ENCODE assay signal across 31 cellular contexts in the genomic region with DNA sequence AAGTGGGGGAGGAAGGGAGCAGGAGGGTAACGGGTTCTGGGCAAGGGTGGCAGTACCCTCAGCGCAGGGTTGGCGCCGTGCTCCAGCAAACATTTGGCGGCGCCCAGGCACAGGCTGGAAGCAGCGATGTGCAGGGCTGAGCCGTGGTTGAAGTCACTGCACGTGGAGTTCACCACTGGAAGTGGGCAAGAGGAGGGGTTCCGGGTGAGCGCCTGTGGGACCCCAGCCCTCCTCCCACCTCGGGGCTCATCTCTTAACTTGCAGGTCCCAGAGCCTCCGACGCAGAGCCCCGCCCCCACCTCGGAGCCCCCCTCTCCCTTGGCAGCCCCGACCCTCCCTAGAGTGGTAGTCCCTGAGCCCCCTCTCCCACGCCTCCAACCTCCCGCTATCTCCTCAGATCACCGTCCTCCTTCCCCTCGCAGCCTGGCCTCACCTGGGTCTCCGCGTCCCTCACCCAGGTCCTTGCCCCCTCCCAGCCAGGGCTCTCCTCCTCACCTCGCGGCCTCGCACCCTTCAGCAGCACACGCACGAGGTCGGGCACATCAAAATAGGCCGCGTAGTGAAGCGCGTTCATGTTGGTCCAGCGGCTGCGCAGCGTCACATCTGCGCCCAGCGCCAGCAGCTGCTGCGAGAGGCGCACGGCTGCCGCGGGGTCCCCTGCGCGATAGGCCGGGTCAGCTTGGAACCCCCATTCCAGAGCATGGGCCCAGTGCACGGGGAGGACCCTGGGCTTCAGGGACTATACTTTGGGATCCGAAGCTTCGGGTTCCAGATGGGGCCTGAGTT.
"Had no signal": no experiment of that assay in that cellular context is flagged by ENCODE, and none has a peak within 500 bp of the region (broad histone marks: within the 10 kb centered on the region; RNA-seq: fewer than 3 reads in every experiment).

No MANE protein-coding gene starts in this region.

- ATAC-seq: activated CD8-positive, alpha-beta memory T cell treated with anti-CD3 and anti-CD28 coated beads, Interleukin-2, amount 10 ng/mL, durations not matched to agents 7 days and 5 days; activated CD8-positive, alpha-beta T cell treated with anti-CD3 and anti-CD28 coated beads, Interleukin-2, amount 10 ng/mL, durations not matched to agents 7 days and 5 days; activated naive CD8-positive, alpha-beta T cell treated with anti-CD3 and anti-CD28 coated beads, Interleukin-2, amount 50 U/mL, for 24 hours; body of pancreas; effector memory CD8-positive, alpha-beta T cell; foreskin keratinocyte; gastrocnemius medialis; heart left ventricle; WTC11 had no signal

- H3K4me1 ChIP-seq: adrenal gland, body of pancreas, foreskin keratinocyte, gastrocnemius medialis, heart left ventricle had no signal

- DNase-seq: activated CD4-positive, alpha-beta T cell treated with anti-CD3 and anti-CD28 coated beads for 1 hour; activated CD4-positive, alpha-beta T cell treated with anti-CD3 and anti-CD28 coated beads for 4 hours; activated CD4-positive, alpha-beta T cell treated with anti-CD3 and anti-CD28 coated beads, Interleukin-2, amount 10 ng/mL, durations not matched to agents 7 days and 5 days; activated CD4-positive, alpha-beta T cell treated with anti-CD3 and anti-CD28 coated beads, Interleukin-2, amount 50 U/mL, for 4 hours; activated CD8-positive, alpha-beta memory T cell treated with anti-CD3 and anti-CD28 coated beads, Interleukin-2, amount 10 ng/mL, durations not matched to agents 7 days and 5 days; activated CD8-positive, alpha-beta memory T cell treated with anti-CD3 and anti-CD28 coated beads, Interleukin-2, amount 50 U/mL, for 4 hours; activated CD8-positive, alpha-beta T cell treated with anti-CD3 and anti-CD28 coated beads, Interleukin-2, amount 10 ng/mL, durations not matched to agents 7 days and 5 days; activated effector memory CD4-positive, alpha-beta T cell treated with anti-CD3 and anti-CD28 coated beads, Interleukin-2, amount 50 U/mL, for 16 hours; activated naive CD4-positive, alpha-beta T cell treated with anti-CD3 and anti-CD28 coated beads for 36 hours; activated naive CD8-positive, alpha-beta T cell treated with anti-CD3 and anti-CD28 coated beads for 36 hours; activated naive CD8-positive, alpha-beta T cell treated with anti-CD3 and anti-CD28 coated beads, Interleukin-2, amount 50 U/mL, for 24 hours; activated T-cell treated with anti-CD3 and anti-CD28 coated beads, Interleukin-2, amount 50 U/mL, for 1 hour; activated T-cell treated with anti-CD3 and anti-CD28 coated beads, Interleukin-2, amount 50 U/mL, for 48 hours; adrenal gland; amygdala; aorta; body of pancreas; caudate nucleus; cortex of kidney; dermis blood vessel endothelial cell; effector CD4-positive, alpha-beta T cell; effector memory CD8-positive, alpha-beta T cell; erythroblast; foreskin keratinocyte; gastrocnemius medialis; glutamatergic neuron; heart left ventricle; T-helper 2 cell had no signal

- H3K9me3 ChIP-seq: adrenal gland, body of pancreas, esophagus muscularis mucosa, gastrocnemius medialis, heart left ventricle had no signal

- H3K27me3 ChIP-seq: adrenal gland, body of pancreas, esophagus muscularis mucosa, foreskin keratinocyte, gastrocnemius medialis, heart left ventricle had no signal

- H3K27ac ChIP-seq: adrenal gland, body of pancreas, esophagus muscularis mucosa, foreskin keratinocyte, gastrocnemius medialis, heart left ventricle, VCaP had no signal

- H3K36me3 ChIP-seq: adrenal gland had no signal

- H3K4me3 ChIP-seq: adrenal gland, body of pancreas, esophagus muscularis mucosa, gastrocnemius medialis, heart left ventricle had no signal
